In genomic region chr6:139287868-139288267, GRCh38 we compare ENCODE assay signal across 14 cellular contexts. TPM values are rescaled to one million over a fixed set of nuclear protein-coding genes. Genes with fewer than 3 reads are reported as not detected.
"Had no signal": no experiment of that assay in that cellular context is flagged by ENCODE, and none has a peak within 500 bp of the region (broad histone marks: within the 10 kb centered on the region; RNA-seq: fewer than 3 reads in every experiment).

No MANE protein-coding gene starts in this region.

- H3K27me3 Mint-ChIP-seq: activated CD4-positive, alpha-beta T cell treated with anti-CD3 and anti-CD28 coated beads, Interleukin-2, amount 10 ng/mL, durations not matched to agents 24 days and 14 days; stimulated activated naive CD8-positive, alpha-beta T cell treated with anti-CD3 and anti-CD28 coated beads, Interleukin-15, amount 100 ng/mL, for 72 hours had no signal

- H3K9me3 Mint-ChIP-seq: activated naive CD8-positive, alpha-beta T cell treated with anti-CD3 and anti-CD28 coated beads, Interleukin-2, amount 50 U/mL, for 24 hours; nephron progenitor cell; stimulated activated naive CD8-positive, alpha-beta T cell treated with anti-CD3 and anti-CD28 coated beads, Interleukin-15, amount 100 ng/mL, for 72 hours had no signal

- DNase-seq: activated CD4-positive, alpha-beta T cell treated with anti-CD3 and anti-CD28 coated beads, Interleukin-2, amount 10 ng/mL, durations not matched to agents 24 days and 14 days; activated naive CD4-positive, alpha-beta T cell; activated naive CD8-positive, alpha-beta T cell treated with anti-CD3 and anti-CD28 coated beads, Interleukin-2, amount 50 U/mL, for 24 hours; esophagus squamous epithelium; foreskin fibroblast; nephron progenitor cell; stimulated activated CD4-positive, alpha-beta T cell treated with anti-CD3 and anti-CD28 coated beads, Interleukin-2, amount 100 ng/mL, for 48 hours; stimulated activated naive CD8-positive, alpha-beta T cell treated with anti-CD3 and anti-CD28 coated beads, Interleukin-15, amount 100 ng/mL, for 72 hours; testis; upper lobe of right lung had no signal

- H3K36me3 Mint-ChIP-seq: WTC11 had no signal

- H3K27ac ChIP-seq: ascending aorta, esophagus squamous epithelium, testis, upper lobe of right lung had no signal

- H3K36me3 ChIP-seq: ascending aorta, esophagus squamous epithelium, upper lobe of right lung had no signal

- H3K27me3 ChIP-seq: ascending aorta, esophagus squamous epithelium, testis, upper lobe of right lung had no signal

- H3K9me3 ChIP-seq: ascending aorta, esophagus squamous epithelium, testis, upper lobe of right lung had no signal

- H3K4me3 Mint-ChIP-seq: activated CD4-positive, alpha-beta T cell treated with anti-CD3 and anti-CD28 coated beads, Interleukin-2, amount 10 ng/mL, durations not matched to agents 24 days and 14 days; activated naive CD8-positive, alpha-beta T cell treated with anti-CD3 and anti-CD28 coated beads, Interleukin-2, amount 50 U/mL, for 24 hours; activated T-helper 1 cell treated with anti-CD3 and anti-CD28 coated beads, Interleukin-12 subunit alpha, Interleukin-12 subunit beta, Interleukin-2, Interleukin-4 antibody, amounts not matched to agents 30 ng/mL and 10 ng/mL and 1 ng/mL, durations not matched to agents 14 hours and 24 hours and 36 hours; nephron progenitor cell; stimulated activated naive CD8-positive, alpha-beta T cell treated with anti-CD3 and anti-CD28 coated beads, Interleukin-15, amount 100 ng/mL, for 72 hours; WTC11 had no signal

- ATAC-seq: activated naive CD8-positive, alpha-beta T cell treated with anti-CD3 and anti-CD28 coated beads, Interleukin-2, amount 50 U/mL, for 24 hours; stimulated activated naive CD8-positive, alpha-beta T cell treated with anti-CD3 and anti-CD28 coated beads, Interleukin-15, amount 100 ng/mL, for 72 hours; upper lobe of right lung; WTC11 had no signal

- H3K4me3 ChIP-seq: ascending aorta, esophagus squamous epithelium, testis, upper lobe of right lung had no signal

- H3K27ac Mint-ChIP-seq: activated CD4-positive, alpha-beta T cell treated with anti-CD3 and anti-CD28 coated beads, Interleukin-2, amount 10 ng/mL, durations not matched to agents 24 days and 14 days; activated naive CD8-positive, alpha-beta T cell treated with anti-CD3 and anti-CD28 coated beads, Interleukin-2, amount 50 U/mL, for 24 hours; activated T-helper 1 cell treated with anti-CD3 and anti-CD28 coated beads, Interleukin-12 subunit alpha, Interleukin-12 subunit beta, Interleukin-2, Interleukin-4 antibody, amounts not matched to agents 30 ng/mL and 10 ng/mL and 1 ng/mL, durations not matched to agents 14 hours and 24 hours and 36 hours; nephron progenitor cell had no signal

- FAIRE-seq: bronchial epithelial cell had no signal

RNA-seq across cellular contexts. Expression of gene TXLNB, which starts 3.9 kb away (rescaled TPM):
- total RNA-seq: ascending aorta had no signal
